In genomic region chrX:72572248-72573157, GRCh38 we compare ENCODE assay signal across 8 cellular contexts. TPM values are rescaled to one million over a fixed set of nuclear protein-coding genes. Genes with fewer than 3 reads are reported as not detected.
DNase-seq lines count a peak whose midpoint lies in the region; ATAC-seq, FAIRE-seq and TF ChIP-seq lines count a peak whose summit lies in the region.

Gene HDAC8, minus strand, starts transcription at chrX:72572843. Its CDS starts 82 bp downstream, at chrX:72572761.

- H3K4me1 Mint-ChIP-seq in chondrocyte (ENCODE audit: low read depth), result peaks cover 5% of the 10 kb centered on the region

- intact Hi-C loops in kidney (cut with DNase I), result no loop called here

- H3K4me1 ChIP-seq in BE2C (no peaks in the 10 kb centered on the region), kidney (ENCODE audit: control insufficient read depth in 1 of 2, insufficient read depth in 1 of 2, low read depth in 1 of 2, low read length in 2 of 2) (no peaks in the 10 kb centered on the region)

- H3K27ac Mint-ChIP-seq in chondrocyte (ENCODE audit: unreplicated experiment), result peak within 1 kb of the TSS; percentile 94

- no peaks in the 10 kb centered on the region; the same call in 1 of the 2 replicates for H3K36me3 ChIP-seq in BE2C
- peaks cover 0 to 10% of the 10 kb centered on the region in 2 donors for H3K36me3 ChIP-seq in kidney (ENCODE audit: control insufficient read depth in 1 of 2, insufficient read depth in 2 of 2, low read length in 2 of 2)

- H3K9ac ChIP-seq in kidney (ENCODE audit: low read length in 2 of 2), result peak within 1 kb of the TSS; percentile 68 to 69

- H3K36me3 Mint-ChIP-seq in chondrocyte (ENCODE audit: low read depth), result peaks cover 3% of the 10 kb centered on the region

- TF ChIP-seq CTCF in BE2C (IDR thresholded peaks at IDR 0.05; ENCODE audit: low read depth, low read length) (no peak), VCaP (conservative IDR thresholded peaks at IDR 0.05) (no peak), chondrocyte (IDR thresholded peaks at IDR 0.05) (no peak), kidney (IDR thresholded peaks at IDR 0.05; ENCODE audit: borderline replicate concordance, extremely low read depth, insufficient read depth) (no peak)

- no peaks in the 10 kb centered on the region for H3K27me3 Mint-ChIP-seq in chondrocyte (ENCODE audit: low read depth)

- H3K4me3 ChIP-seq in BE2C (ENCODE audit: low read depth, low read length) (peak within 1 kb of the TSS; percentile 88), kidney (ENCODE audit: low read length in 2 of 2) (peak within 1 kb of the TSS; percentile 84 to 94)

- no peak for FAIRE-seq in kidney (lab: Jason Lieb, UNC)

- H3K27me3 ChIP-seq in BE2C, result no peaks in the 10 kb centered on the region

- DNase-seq in BE2C (peak; percentile 74), NCI-H2196 (lab: John Stamatoyannopoulos, UW; ENCODE audit: unreplicated experiment) (peak; percentile 65), chondrocyte (ENCODE audit: low spot score) (no peak), kidney (peak; percentile 80)
- peak; percentile 23 for DNase-seq in stimulated activated CD4-positive, alpha-beta T cell treated with anti-CD3 and anti-CD28 coated beads, Interleukin-12 subunit alpha, Interleukin-12 subunit beta, amount 100 ng/mL, for 4 hours

- ATAC-seq in GM19035 (IDR thresholded peaks at IDR 0.05; ENCODE audit: unreplicated experiment) (peak; percentile 99), HG03175 (IDR thresholded peaks at IDR 0.05; ENCODE audit: unreplicated experiment) (peak; percentile 97)

- peak within 1 kb of the TSS; percentile 94 for H3K4me3 Mint-ChIP-seq in chondrocyte (ENCODE audit: unreplicated experiment)

- peaks cover 3% of the 10 kb centered on the region for H3K9me3 Mint-ChIP-seq in chondrocyte (ENCODE audit: low read depth)

- peak within 1 kb of the TSS; percentile 74 for H3K27ac ChIP-seq in VCaP
- H3K27ac ChIP-seq in kidney (ENCODE audit: low read depth in 2 of 2, low read length in 2 of 2), result peak within 1 kb of the TSS; percentile 43 to 69

- H3K9me3 ChIP-seq in BE2C, result no peaks in the 10 kb centered on the region
- no peaks in the 10 kb centered on the region for H3K9me3 ChIP-seq in kidney (ENCODE audit: control insufficient read depth in 1 of 2, low read length in 2 of 2)

RNA-seq across cellular contexts. Expression of gene HDAC8, which starts in this region (rescaled TPM):
- 22.2 TPM for polyA plus RNA-seq in BE2C (2012; ENCODE audit: insufficient read depth, insufficient read length, low read depth)
- total RNA-seq in chondrocyte, result 22.2 to 35.1 TPM (median 23.0 TPM) in 3 replicates
- 32.9 TPM for total RNA-seq in kidney
- polyA plus RNA-seq in kidney (ENCODE audit: insufficient read depth, low read depth, low replicate concordance), result 38.4 TPM
